Comparison of ENCODE assay signal across 8 cellular contexts in the genomic region with DNA sequence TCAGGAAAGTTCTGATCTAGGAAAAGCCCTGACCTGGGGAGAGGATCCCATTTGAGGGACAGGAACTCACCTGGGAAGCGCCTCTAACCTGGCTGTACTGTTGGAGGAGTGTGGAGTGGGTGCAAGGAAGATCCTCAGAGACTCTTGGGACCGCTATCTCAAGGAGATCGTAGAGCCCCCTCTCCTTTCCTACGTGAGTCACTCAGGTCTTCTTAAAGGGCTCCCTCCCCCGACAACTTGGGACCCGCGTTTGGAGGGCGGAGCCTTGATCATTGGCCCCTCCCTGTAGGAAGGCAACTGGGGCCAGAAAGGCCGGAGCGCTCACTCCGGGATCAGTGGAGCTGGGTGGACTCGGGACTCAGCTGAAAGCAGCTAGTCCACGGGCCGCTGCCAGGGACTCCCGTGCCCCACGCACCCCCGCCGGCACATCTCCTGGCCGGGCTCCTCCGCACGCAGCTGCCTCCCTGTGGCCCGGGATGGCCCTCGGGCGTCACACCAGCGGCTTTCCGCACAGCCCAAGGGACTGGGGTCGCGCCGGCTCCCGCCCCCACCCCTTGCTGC. TPM values are rescaled to one million over a fixed set of nuclear protein-coding genes. Genes with fewer than 3 reads are reported as not detected.
A peak's percentile ranks its signal among the peaks of the same experiment; 100 is the strongest.
DNase-seq lines count a peak whose midpoint lies in the region; ATAC-seq and TF ChIP-seq lines count a peak whose summit lies in the region.
"Had no signal": no experiment of that assay in that cellular context is flagged by ENCODE, and none has a peak within 500 bp of the region (broad histone marks: within the 10 kb centered on the region; RNA-seq: fewer than 3 reads in every experiment).

No MANE protein-coding gene starts in this region.

- H3K36me3 ChIP-seq in neutrophil (peaks cover 38% of the 10 kb centered on the region), upper lobe of right lung (peaks cover 4% of the 10 kb centered on the region)

- peak; percentile 27 for ATAC-seq in GM18498 (IDR thresholded peaks at IDR 0.05; ENCODE audit: unreplicated experiment)
- peak; percentile 10 for ATAC-seq in HG02943 (IDR thresholded peaks at IDR 0.05; ENCODE audit: low read depth, unreplicated experiment)
- ATAC-seq in upper lobe of right lung, result peak; percentile 46

- H3K4me3 ChIP-seq in neutrophil (ENCODE audit: low read depth in 1 of 2, low read length in 1 of 2) (peak overlapping the region; percentile 87 to 89), upper lobe of right lung (peak overlapping the region; percentile 98)

- peak overlapping the region; percentile 67 for H3K27ac ChIP-seq in neutrophil
- peak overlapping the region; percentile 70 for H3K27ac ChIP-seq in upper lobe of right lung

- H3K9me3 ChIP-seq in neutrophil, result no peaks in the 10 kb centered on the region
- no peaks in the 10 kb centered on the region for H3K9me3 ChIP-seq in upper lobe of right lung

- H3K4me1 ChIP-seq in neutrophil (ENCODE audit: control insufficient read depth in 1 of 2, insufficient read depth in 1 of 2, low read depth in 1 of 2, low read length in 1 of 2) (peaks cover 33 to 36% of the 10 kb centered on the region in 2 experiments), upper lobe of right lung (peaks cover 18% of the 10 kb centered on the region)

- intact Hi-C loops in upper lobe of right lung (cut with DNase I), result no loop called here

- no peak for TF ChIP-seq CTCF in neutrophil (IDR thresholded peaks at IDR 0.05)
- TF ChIP-seq CTCF in upper lobe of right lung (IDR thresholded peaks at IDR 0.05), result no peak

- DNase-seq in OCI-M2 (lab: John Stamatoyannopoulos, UW; ENCODE audit: unreplicated experiment) (peak; percentile 9), foreskin melanocyte (peak; percentile 28), upper lobe of right lung (peak; percentile 78)
- DNase-seq in activated effector memory CD4-positive, alpha-beta T cell treated with Interleukin-2 at 50 U/mL for 16 hours, result peak; percentile 19

- no peaks in the 10 kb centered on the region for H3K27me3 ChIP-seq in neutrophil
- H3K27me3 ChIP-seq in upper lobe of right lung, result no peaks in the 10 kb centered on the region

RNA-seq across cellular contexts. Expression of gene SLC26A6, which starts 0.5 kb away (rescaled TPM):
- 19.9 TPM for total RNA-seq in upper lobe of right lung

RNA-seq across cellular contexts. Expression of gene TMEM89, which starts 13.2 kb away (rescaled TPM):
- not detected for total RNA-seq in upper lobe of right lung
- total RNA-seq: subcutaneous adipose tissue had no signal

RNA-seq across cellular contexts. Expression of gene UQCRC1, which starts 25.3 kb away (rescaled TPM):
- 126 TPM for total RNA-seq in upper lobe of right lung

RNA-seq across cellular contexts. Expression of gene CELSR3, which starts 27.9 kb away (rescaled TPM):
- 1.2 TPM for total RNA-seq in upper lobe of right lung

RNA-seq across cellular contexts. Expression of gene COL7A1, which starts 39.6 kb away (rescaled TPM):
- total RNA-seq in upper lobe of right lung, result 3.7 TPM

Comparison
In these comparisons a context has a peak if more than half of its experiments do, and no peak if none do; other contexts are left out.
1. Peak in every context shown above with its lines: DNase-seq, ATAC-seq, H3K4me3 ChIP-seq and H3K27ac ChIP-seq.
2. DNase-seq: peak in every context shown above with its lines; median percentile 78 in upper lobe of right lung; 28 in foreskin melanocyte; 19 in activated effector memory CD4-positive, alpha-beta T cell treated with Interleukin-2 at 50 U/mL for 16 hours; 9 in OCI-M2.